ENCODE assay signal across 8 cellular contexts in genomic region chr21:36990508-36991205, GRCh38. TPM values are rescaled to one million over a fixed set of nuclear protein-coding genes. Genes with fewer than 3 reads are reported as not detected.
DNase-seq lines count a peak whose midpoint lies in the region; ATAC-seq, FAIRE-seq and TF ChIP-seq lines count a peak whose summit lies in the region.

No MANE protein-coding gene starts in this region.

- H3K4me1 ChIP-seq in kidney (ENCODE audit: control insufficient read depth in 1 of 2, insufficient read depth in 1 of 2, low read depth in 1 of 2, low read length in 2 of 2) (no peaks in the 10 kb centered on the region), tibial artery (peaks cover 0 to 7% (median 3%) of the 10 kb centered on the region in 4 donors)

- H3K27ac Mint-ChIP-seq in activated naive CD8-positive, alpha-beta T cell treated with anti-CD3 and anti-CD28 coated beads, Interleukin-2, amount 50 U/mL, for 24 hours = peak overlapping the region; percentile 80

- no peak for ATAC-seq in activated T-cell treated with anti-CD3 and anti-CD28 coated beads, Interleukin-2, amount 50 U/mL, for 4 hours
- no peak for ATAC-seq in activated naive CD8-positive, alpha-beta T cell treated with anti-CD3 and anti-CD28 coated beads, Interleukin-2, amount 50 U/mL, for 24 hours
- no peak for ATAC-seq in HG03520 (IDR thresholded peaks at IDR 0.05; ENCODE audit: unreplicated experiment)

- peak overlapping the region; percentile 54 to 85 for H3K27ac ChIP-seq in kidney (ENCODE audit: low read depth in 2 of 2, low read length in 2 of 2)
- peak overlapping the region; percentile 87 for H3K27ac ChIP-seq in tibial artery

- H3K4me3 Mint-ChIP-seq in activated T-cell treated with anti-CD3 and anti-CD28 coated beads, Interleukin-2, amount 50 U/mL, for 4 hours = peak overlapping the region; percentile 81
- H3K4me3 Mint-ChIP-seq in activated naive CD8-positive, alpha-beta T cell treated with anti-CD3 and anti-CD28 coated beads, Interleukin-2, amount 50 U/mL, for 24 hours = peak overlapping the region; percentile 81

- H3K36me3 Mint-ChIP-seq in activated T-cell treated with anti-CD3 and anti-CD28 coated beads, Interleukin-2, amount 50 U/mL, for 4 hours (ENCODE audit: insufficient read depth) = no peaks in the 10 kb centered on the region
- H3K36me3 Mint-ChIP-seq in activated naive CD8-positive, alpha-beta T cell treated with anti-CD3 and anti-CD28 coated beads, Interleukin-2, amount 50 U/mL, for 24 hours (ENCODE audit: low read depth) = no peaks in the 10 kb centered on the region

- H3K4me3 ChIP-seq in kidney (ENCODE audit: low read length in 2 of 2) (peak overlapping the region; percentile 49 to 63), tibial artery (peak overlapping the region; percentile 54 to 81)

- H3K9ac ChIP-seq in kidney (ENCODE audit: low read length in 2 of 2) = peak overlapping the region in 1 of 2 donors; percentile 58

- no peaks in the 10 kb centered on the region for H3K27me3 Mint-ChIP-seq in activated T-cell treated with anti-CD3 and anti-CD28 coated beads, Interleukin-2, amount 50 U/mL, for 4 hours (ENCODE audit: low read depth)
- no peaks in the 10 kb centered on the region for H3K27me3 Mint-ChIP-seq in activated naive CD8-positive, alpha-beta T cell treated with anti-CD3 and anti-CD28 coated beads, Interleukin-2, amount 50 U/mL, for 24 hours

- H3K36me3 ChIP-seq in kidney (ENCODE audit: control insufficient read depth in 1 of 2, insufficient read depth in 2 of 2, low read length in 2 of 2) = no peaks in the 10 kb centered on the region
- H3K36me3 ChIP-seq in tibial artery = no peaks in the 10 kb centered on the region

- H3K4me1 Mint-ChIP-seq in activated T-cell treated with anti-CD3 and anti-CD28 coated beads, Interleukin-2, amount 50 U/mL, for 4 hours (ENCODE audit: low read depth) = peaks cover 29% of the 10 kb centered on the region
- H3K4me1 Mint-ChIP-seq in activated naive CD8-positive, alpha-beta T cell treated with anti-CD3 and anti-CD28 coated beads, Interleukin-2, amount 50 U/mL, for 24 hours = peaks cover 36% of the 10 kb centered on the region

- H3K9me3 Mint-ChIP-seq in activated T-cell treated with anti-CD3 and anti-CD28 coated beads, Interleukin-2, amount 50 U/mL, for 4 hours = no peaks in the 10 kb centered on the region
- no peaks in the 10 kb centered on the region for H3K9me3 Mint-ChIP-seq in activated naive CD8-positive, alpha-beta T cell treated with anti-CD3 and anti-CD28 coated beads, Interleukin-2, amount 50 U/mL, for 24 hours

- TF ChIP-seq CTCF in kidney (IDR thresholded peaks at IDR 0.05; ENCODE audit: borderline replicate concordance, extremely low read depth, insufficient read depth) = no peak
- no peak for TF ChIP-seq CTCF in tibial artery (IDR thresholded peaks at IDR 0.05)

- H3K9me3 ChIP-seq in kidney (ENCODE audit: control insufficient read depth in 1 of 2, low read length in 2 of 2) (peaks cover 0 to 6% of the 10 kb centered on the region in 2 donors), tibial artery (no peaks in the 10 kb centered on the region)

- intact Hi-C loops in kidney (cut with DNase I) (no loop called here), tibial artery (cut with DNase I; ENCODE audit: low total_unique reads) (loop anchor here (5.0 to 10.0 kb wide), 2 partner anchors 53 to 84 kb away; partner anchors contain the start of genes PIGP and TTC3)

- no peak for FAIRE-seq in kidney (lab: Jason Lieb, UNC)

- H3K27me3 ChIP-seq in tibial artery = peaks cover 0 to 14% of the 10 kb centered on the region in 2 donors

- DNase-seq in activated T-cell treated with anti-CD3 and anti-CD28 coated beads, Interleukin-2, amount 50 U/mL, for 4 hours = no peak
- no peak for DNase-seq in activated T-cell treated with anti-CD3 and anti-CD28 coated beads, Interleukin-2, amount 50 U/mL, for 48 hours
- DNase-seq in activated naive CD8-positive, alpha-beta T cell treated with anti-CD3 and anti-CD28 coated beads, Interleukin-2, amount 50 U/mL, for 24 hours = no peak
- DNase-seq in kidney = no peak
- no peak for DNase-seq in tibial artery
- DNase-seq in hippocampal formation (lab: John Stamatoyannopoulos, UW) = no peak
- DNase-seq in NCI-H510A treated with DMSO at 0.1 percent for 48 hours (lab: John Stamatoyannopoulos, UW) = no peak

RNA-seq across cellular contexts. Expression of gene RIPPLY3, which starts 15.8 kb away (rescaled TPM):
- not detected for total RNA-seq in activated T-cell treated with anti-CD3 and anti-CD28 coated beads, Interleukin-2, amount 50 U/mL, for 4 hours
- 0.31 TPM for total RNA-seq in kidney
- 0.26 TPM for polyA plus RNA-seq in kidney (ENCODE audit: insufficient read depth, low read depth, low replicate concordance)

RNA-seq across cellular contexts. Expression of gene HLCS, which starts 24.2 kb away (rescaled TPM):
- total RNA-seq in activated T-cell treated with anti-CD3 and anti-CD28 coated beads, Interleukin-2, amount 50 U/mL, for 4 hours = 1 to 10 TPM; 7.1 to 8.6 (median 8.3) TPM
- 29.6 TPM for total RNA-seq in kidney
- 4.5 TPM for polyA plus RNA-seq in kidney (ENCODE audit: insufficient read depth, low read depth, low replicate concordance)
